ENCODE assay signal across 2 cellular contexts in the genomic region with DNA sequence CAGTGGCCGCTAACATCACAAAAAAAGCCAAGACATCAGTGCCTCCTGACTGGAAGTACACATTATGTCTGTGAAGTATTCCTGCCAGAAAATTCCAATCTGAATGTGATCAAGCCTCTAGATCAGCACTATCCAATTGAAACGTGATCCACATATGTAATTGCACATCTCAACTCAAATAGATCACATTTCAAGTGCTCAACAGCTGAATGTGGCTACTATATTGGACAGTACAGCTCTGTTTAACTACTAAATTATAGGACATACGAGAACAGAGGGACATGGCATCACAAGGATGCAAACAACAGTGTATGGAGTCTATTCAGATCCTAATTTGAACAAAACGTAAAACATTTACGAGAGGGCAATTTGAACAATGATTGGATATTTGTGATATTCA.
TF ChIP-seq lines count a peak whose summit lies in the region.

No MANE protein-coding gene starts in this region.

TF ChIP-seq in SK-N-SH treated with all-trans-retinoic acid at 6 μM for 48 hours, 23 proteins besides CTCF, POLR2A, EP300 and RAD21 (continued from another document):
- TF ChIP-seq ZNF565 (CRISPR knock-in tag; conservative IDR thresholded peaks at IDR 0.05; ENCODE audit: low read depth) = no peak
- no peak for TF ChIP-seq CSRNP3 (CRISPR knock-in tag; IDR thresholded peaks at IDR 0.05)
- no peak for TF ChIP-seq BACH2 (CRISPR knock-in tag; IDR thresholded peaks at IDR 0.05; ENCODE audit: borderline replicate concordance)
- TF ChIP-seq CREB5 (CRISPR knock-in tag; IDR thresholded peaks at IDR 0.05; ENCODE audit: low read depth) = no peak
- TF ChIP-seq TOX (CRISPR knock-in tag; IDR thresholded peaks at IDR 0.05; ENCODE audit: borderline replicate concordance) = no peak
- TF ChIP-seq OSR1 (CRISPR knock-in tag; IDR thresholded peaks at IDR 0.05) = no peak

TF ChIP-seq in SK-N-SH, 30 proteins besides CTCF, POLR2A, EP300 and RAD21 (continued from another document):
- TF ChIP-seq USF2 (IDR thresholded peaks at IDR 0.05; ENCODE audit: borderline replicate concordance, low read depth, low read length) (no peak), SMC3 (IDR thresholded peaks at IDR 0.05; ENCODE audit: low read depth, low read length) (no peak), TAF1 (IDR thresholded peaks at IDR 0.05; ENCODE audit: borderline replicate concordance, low read depth, low read length) (no peak), NRF1 (IDR thresholded peaks at IDR 0.05; ENCODE audit: low read depth, low read length) (no peak), TEAD4 (IDR thresholded peaks at IDR 0.05; ENCODE audit: borderline replicate concordance, insufficient read depth) (no peak), USF1 (IDR thresholded peaks at IDR 0.05; ENCODE audit: borderline replicate concordance, low read depth) (no peak), SIN3A (IDR thresholded peaks at IDR 0.05; ENCODE audit: borderline replicate concordance, low read depth, low read length) (no peak)
- TF ChIP-seq, protein P1, sequence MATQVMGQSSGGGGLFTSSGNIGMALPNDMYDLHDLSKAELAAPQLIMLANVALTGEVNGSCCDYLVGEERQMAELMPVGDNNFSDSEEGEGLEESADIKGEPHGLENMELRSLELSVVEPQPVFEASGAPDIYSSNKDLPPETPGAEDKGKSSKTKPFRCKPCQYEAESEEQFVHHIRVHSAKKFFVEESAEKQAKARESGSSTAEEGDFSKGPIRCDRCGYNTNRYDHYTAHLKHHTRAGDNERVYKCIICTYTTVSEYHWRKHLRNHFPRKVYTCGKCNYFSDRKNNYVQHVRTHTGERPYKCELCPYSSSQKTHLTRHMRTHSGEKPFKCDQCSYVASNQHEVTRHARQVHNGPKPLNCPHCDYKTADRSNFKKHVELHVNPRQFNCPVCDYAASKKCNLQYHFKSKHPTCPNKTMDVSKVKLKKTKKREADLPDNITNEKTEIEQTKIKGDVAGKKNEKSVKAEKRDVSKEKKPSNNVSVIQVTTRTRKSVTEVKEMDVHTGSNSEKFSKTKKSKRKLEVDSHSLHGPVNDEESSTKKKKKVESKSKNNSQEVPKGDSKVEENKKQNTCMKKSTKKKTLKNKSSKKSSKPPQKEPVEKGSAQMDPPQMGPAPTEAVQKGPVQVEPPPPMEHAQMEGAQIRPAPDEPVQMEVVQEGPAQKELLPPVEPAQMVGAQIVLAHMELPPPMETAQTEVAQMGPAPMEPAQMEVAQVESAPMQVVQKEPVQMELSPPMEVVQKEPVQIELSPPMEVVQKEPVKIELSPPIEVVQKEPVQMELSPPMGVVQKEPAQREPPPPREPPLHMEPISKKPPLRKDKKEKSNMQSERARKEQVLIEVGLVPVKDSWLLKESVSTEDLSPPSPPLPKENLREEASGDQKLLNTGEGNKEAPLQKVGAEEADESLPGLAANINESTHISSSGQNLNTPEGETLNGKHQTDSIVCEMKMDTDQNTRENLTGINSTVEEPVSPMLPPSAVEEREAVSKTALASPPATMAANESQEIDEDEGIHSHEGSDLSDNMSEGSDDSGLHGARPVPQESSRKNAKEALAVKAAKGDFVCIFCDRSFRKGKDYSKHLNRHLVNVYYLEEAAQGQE (IDR thresholded peaks at IDR 0.05; ENCODE audit: low read depth, low read length) = no peak
TF ChIP-seq in SK-N-SH: peak in this region for 0.
